In genomic region chr16:82439678-82440293, GRCh38 we compare ENCODE assay signal across 10 cellular contexts.
A peak's percentile ranks its signal among the peaks of the same experiment; 100 is the strongest.
DNase-seq lines count a peak whose midpoint lies in the region; ATAC-seq, FAIRE-seq and TF ChIP-seq lines count a peak whose summit lies in the region.
"Had no signal": no experiment of that assay in that cellular context is flagged by ENCODE, and none has a peak within 500 bp of the region (broad histone marks: within the 10 kb centered on the region; RNA-seq: fewer than 3 reads in every experiment).

No MANE protein-coding gene starts in this region.

- H3K9me3 Mint-ChIP-seq in activated T-helper 1 cell treated with anti-CD3 and anti-CD28 coated beads, Interleukin-12 subunit alpha, Interleukin-12 subunit beta, Interleukin-2, Interleukin-4 antibody, amounts not matched to agents 30 ng/mL and 10 ng/mL and 1 ng/mL, durations not matched to agents 14 hours and 24 hours and 36 hours = no peaks in the 10 kb centered on the region

- no peaks in the 10 kb centered on the region for H3K36me3 Mint-ChIP-seq in activated T-helper 1 cell treated with anti-CD3 and anti-CD28 coated beads, Interleukin-12 subunit alpha, Interleukin-12 subunit beta, Interleukin-2, Interleukin-4 antibody, amounts not matched to agents 30 ng/mL and 10 ng/mL and 1 ng/mL, durations not matched to agents 14 hours and 24 hours and 36 hours (ENCODE audit: low read depth)

- intact Hi-C loops in activated T-helper 1 cell treated with anti-CD3 and anti-CD28 coated beads, Interleukin-12 subunit alpha, Interleukin-12 subunit beta, Interleukin-2, Interleukin-4 antibody, amounts not matched to agents 30 ng/mL and 10 ng/mL and 1 ng/mL, durations not matched to agents 14 hours and 24 hours and 36 hours (cut with micrococcal nuclease) = no loop called here

- no peak overlapping the region for H3K27ac Mint-ChIP-seq in activated T-helper 1 cell treated with anti-CD3 and anti-CD28 coated beads, Interleukin-12 subunit alpha, Interleukin-12 subunit beta, Interleukin-2, Interleukin-4 antibody, amounts not matched to agents 30 ng/mL and 10 ng/mL and 1 ng/mL, durations not matched to agents 14 hours and 24 hours and 36 hours

- ATAC-seq in GM21515 (IDR thresholded peaks at IDR 0.05; ENCODE audit: unreplicated experiment) (no peak), HG03565 (IDR thresholded peaks at IDR 0.05; ENCODE audit: unreplicated experiment) (no peak)

- FAIRE-seq in GM19239 (lab: Jason Lieb, UNC) = no peak

- POLR2A ChIA-PET in RWPE1 (lab: Yijun Ruan, JAX; ENCODE audit: low non-redundant PET) = no interaction called here

- DNase-seq in AG09319 (ENCODE audit: extremely low read depth, low read depth) = no peak
- DNase-seq in GM19239 (ENCODE audit: insufficient read length, low spot score) = peak; percentile 4
- DNase-seq in RWPE1 (ENCODE audit: low spot score) = peak; percentile 38
- peak; percentile 9 for DNase-seq in iPS DF 4.7 (ENCODE audit: extremely low read depth, low spot score)
- DNase-seq in activated T-helper 1 cell treated with anti-CD3 and anti-CD28 coated beads, Interleukin-12 subunit alpha, Interleukin-12 subunit beta, Interleukin-2, Interleukin-4 antibody, amounts not matched to agents 30 ng/mL and 10 ng/mL and 1 ng/mL, durations not matched to agents 14 hours and 24 hours and 36 hours (ENCODE audit: low spot score) = no peak
- DNase-seq in NCI-H1417 treated with DMSO at 0.1 percent for 48 hours (lab: John Stamatoyannopoulos, UW) = no peak
- DNase-seq: stimulated activated CD4-positive, alpha-beta T cell treated with anti-CD3 and anti-CD28 coated beads, Interleukin-15, amount 100 ng/mL, for 24 hours; T-helper 1 cell had no signal

- no peak overlapping the region for H3K27ac ChIP-seq in RWPE1

- CTCF ChIA-PET in RWPE1 (lab: Yijun Ruan, JAX) = interaction anchor here (0.6 kb wide), 2 partner anchors 38 to 384 kb away, joined by 3 to 4 read pairs; no protein-coding TSS in a partner anchor

- H3K4me1 Mint-ChIP-seq in activated T-helper 1 cell treated with anti-CD3 and anti-CD28 coated beads, Interleukin-12 subunit alpha, Interleukin-12 subunit beta, Interleukin-2, Interleukin-4 antibody, amounts not matched to agents 30 ng/mL and 10 ng/mL and 1 ng/mL, durations not matched to agents 14 hours and 24 hours and 36 hours (ENCODE audit: low read depth) = no peaks in the 10 kb centered on the region

- H3K4me3 Mint-ChIP-seq in activated T-helper 1 cell treated with anti-CD3 and anti-CD28 coated beads, Interleukin-12 subunit alpha, Interleukin-12 subunit beta, Interleukin-2, Interleukin-4 antibody, amounts not matched to agents 30 ng/mL and 10 ng/mL and 1 ng/mL, durations not matched to agents 14 hours and 24 hours and 36 hours = no peak overlapping the region

- TF ChIP-seq CTCF in AG09319 (IDR thresholded peaks at IDR 0.05; ENCODE audit: low read depth, low read length) (peak; percentile 38), RWPE1 (conservative IDR thresholded peaks at IDR 0.05; ENCODE audit: low read depth) (peak; percentile 18; the same call in 1 of the 2 replicates)

- H3K27me3 Mint-ChIP-seq in activated T-helper 1 cell treated with anti-CD3 and anti-CD28 coated beads, Interleukin-12 subunit alpha, Interleukin-12 subunit beta, Interleukin-2, Interleukin-4 antibody, amounts not matched to agents 30 ng/mL and 10 ng/mL and 1 ng/mL, durations not matched to agents 14 hours and 24 hours and 36 hours (ENCODE audit: insufficient read depth) = no peaks in the 10 kb centered on the region

Comparison
In these comparisons a context has a peak if more than half of its experiments do, and no peak if none do; other contexts are left out.
1. DNase-seq: peak in GM19239 (single experiment), RWPE1 (single experiment) and iPS DF 4.7 (single experiment); none in AG09319 (single experiment), activated T-helper 1 cell treated with anti-CD3 and anti-CD28 coated beads, Interleukin-12 subunit alpha, Interleukin-12 subunit beta, Interleukin-2, Interleukin-4 antibody, amounts not matched to agents 30 ng/mL and 10 ng/mL and 1 ng/mL, durations not matched to agents 14 hours and 24 hours and 36 hours (single experiment) and NCI-H1417 treated with DMSO at 0.1 percent for 48 hours (single experiment).